In the genomic region with DNA sequence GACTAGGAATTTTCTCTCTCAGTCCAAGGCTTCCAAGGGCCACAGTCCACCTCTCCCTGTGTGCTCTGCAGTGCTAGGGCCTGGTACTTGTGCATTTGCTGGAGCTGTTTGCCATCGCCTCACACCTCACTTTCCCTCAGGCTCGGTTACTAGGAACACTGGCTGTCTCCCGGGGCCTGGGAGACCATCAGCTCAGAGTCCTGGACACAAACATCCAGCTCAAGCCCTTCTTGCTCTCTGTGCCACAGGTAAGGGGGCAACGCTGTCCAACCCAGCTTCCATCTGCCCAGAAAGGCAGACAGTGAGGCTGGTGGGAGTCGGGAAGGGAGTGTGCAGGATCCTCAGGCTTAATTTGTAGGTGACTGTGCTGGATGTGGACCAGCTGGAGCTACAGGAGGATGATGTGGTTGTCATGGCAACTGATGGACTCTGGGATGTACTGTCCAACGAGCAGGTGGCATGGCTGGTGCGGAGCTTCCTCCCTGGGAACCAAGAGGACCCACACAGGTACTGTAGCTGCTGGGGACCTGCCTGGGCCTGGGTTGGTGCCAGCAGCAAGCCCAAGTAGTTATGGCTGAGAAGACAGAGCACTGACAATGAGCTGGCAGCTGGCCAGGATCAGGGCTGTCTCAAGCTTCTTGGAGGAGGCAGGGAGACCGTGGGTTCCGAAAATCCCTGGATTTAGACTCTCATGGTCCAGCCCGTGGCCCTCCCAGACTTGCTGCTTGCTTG, we compare ENCODE assay signal across 11 cellular contexts. TPM values are rescaled to one million over a fixed set of nuclear protein-coding genes. Genes with fewer than 3 reads are reported as not detected.
DNase-seq lines count a peak whose midpoint lies in the region; ATAC-seq and TF ChIP-seq lines count a peak whose summit lies in the region.
"Had no signal": no experiment of that assay in that cellular context is flagged by ENCODE, and none has a peak within 500 bp of the region (broad histone marks: within the 10 kb centered on the region; RNA-seq: fewer than 3 reads in every experiment).

No MANE protein-coding gene starts in this region.

- POLR2A ChIA-PET in activated CD8-positive, alpha-beta T cell treated with anti-CD3 and anti-CD28 coated beads, Interleukin-2, amount 10 ng/mL, durations not matched to agents 7 days and 5 days (lab: Charles Lee), result interaction anchor here (0.9 to 20.7 kb wide), 8 partner anchors 9 to 308 kb away, joined by 3 to 400 read pairs (median 6); a partner anchor contains a TSS

- H3K9ac ChIP-seq in smooth muscle cell (ENCODE audit: low read depth), result no peak overlapping the region

- no peak for TF ChIP-seq CTCF in smooth muscle cell (IDR thresholded peaks at IDR 0.05; ENCODE audit: borderline replicate concordance, insufficient read depth, poor library complexity, severe bottlenecking)

- H3K27me3 Mint-ChIP-seq in activated CD8-positive, alpha-beta T cell treated with anti-CD3 and anti-CD28 coated beads, Interleukin-2, amount 10 ng/mL, durations not matched to agents 7 days and 5 days (ENCODE audit: low read depth), result no peaks in the 10 kb centered on the region

- H3K36me3 ChIP-seq in smooth muscle cell (ENCODE audit: low read depth), result no peaks in the 10 kb centered on the region

- peaks cover 85% of the 10 kb centered on the region for H3K4me1 Mint-ChIP-seq in activated CD8-positive, alpha-beta T cell treated with anti-CD3 and anti-CD28 coated beads, Interleukin-2, amount 10 ng/mL, durations not matched to agents 7 days and 5 days (ENCODE audit: low read depth)

- H3K27ac ChIP-seq in smooth muscle cell (ENCODE audit: low read depth), result no peak overlapping the region
- H3K27ac ChIP-seq: tibial nerve had no signal

- H3K79me2 ChIP-seq in smooth muscle cell (ENCODE audit: low read depth), result no peaks in the 10 kb centered on the region

- intact Hi-C loops in left cardiac atrium (cut with DNase I), result no loop called here

- H4K20me1 ChIP-seq in smooth muscle cell (ENCODE audit: low read depth), result peaks cover 12% of the 10 kb centered on the region

- no peak overlapping the region for H3K4me2 ChIP-seq in smooth muscle cell

- CTCF ChIA-PET in activated CD8-positive, alpha-beta T cell treated with anti-CD3 and anti-CD28 coated beads, Interleukin-2, amount 10 ng/mL, durations not matched to agents 7 days and 5 days (lab: Charles Lee), result interaction anchor here (1.0 to 8.4 kb wide), 6 partner anchors 9 to 90 kb away, joined by 3 to 66 read pairs (median 8); a partner anchor contains a TSS

- no peaks in the 10 kb centered on the region for H3K27me3 ChIP-seq in smooth muscle cell (ENCODE audit: low read depth)
- H3K27me3 ChIP-seq: tibial nerve had no signal

- no peak overlapping the region for H2AFZ ChIP-seq in smooth muscle cell (ENCODE audit: low read depth)

- peaks cover 8% of the 10 kb centered on the region for H3F3A ChIP-seq in smooth muscle cell (ENCODE audit: low read depth)

- H3K4me3 ChIP-seq in smooth muscle cell, result no peak overlapping the region
- H3K4me3 ChIP-seq: mucosa of descending colon, tibial nerve had no signal

- peaks cover 4% of the 10 kb centered on the region for H3K4me1 ChIP-seq in smooth muscle cell (ENCODE audit: low read depth)

- peak; percentile 68 for DNase-seq in activated effector memory CD4-positive, alpha-beta T cell treated with anti-CD3 and anti-CD28 coated beads, Interleukin-2, amount 50 U/mL, for 16 hours
- no peak for DNase-seq in activated effector memory CD4-positive, alpha-beta T cell treated with Interleukin-2 at 50 U/mL for 16 hours
- DNase-seq in activated CD8-positive, alpha-beta T cell treated with anti-CD3 and anti-CD28 coated beads, Interleukin-2, amount 10 ng/mL, durations not matched to agents 7 days and 5 days, result no peak
- DNase-seq in left cardiac atrium (peak; percentile 61), superior temporal gyrus (ENCODE audit: extremely low spot score) (peak; percentile 64), smooth muscle cell (lab: John Stamatoyannopoulos, UW; ENCODE audit: unreplicated experiment) (no peak), NCI-H1092 treated with DMSO at 0.1 percent for 48 hours (lab: John Stamatoyannopoulos, UW) (no peak)
- DNase-seq: Caco-2 had no signal

- no peak for ATAC-seq in activated CD8-positive, alpha-beta T cell treated with anti-CD3 and anti-CD28 coated beads, Interleukin-2, amount 10 ng/mL, durations not matched to agents 7 days and 5 days
- ATAC-seq in left cardiac atrium (no peak), GM19351 (IDR thresholded peaks at IDR 0.05; ENCODE audit: unreplicated experiment) (no peak)
- ATAC-seq: mucosa of descending colon had no signal

- H3K4me3 Mint-ChIP-seq in activated CD8-positive, alpha-beta T cell treated with anti-CD3 and anti-CD28 coated beads, Interleukin-2, amount 10 ng/mL, durations not matched to agents 7 days and 5 days, result peak overlapping the region; percentile 92

- peaks cover 76% of the 10 kb centered on the region for H3K36me3 Mint-ChIP-seq in activated CD8-positive, alpha-beta T cell treated with anti-CD3 and anti-CD28 coated beads, Interleukin-2, amount 10 ng/mL, durations not matched to agents 7 days and 5 days (ENCODE audit: low read depth)

- 93% methylated on average over 10 of the region's 10 CpGs for WGBS in smooth muscle cell (ENCODE audit: low lambda C conversion rate)

- no peaks in the 10 kb centered on the region for H3K9me3 Mint-ChIP-seq in activated CD8-positive, alpha-beta T cell treated with anti-CD3 and anti-CD28 coated beads, Interleukin-2, amount 10 ng/mL, durations not matched to agents 7 days and 5 days (ENCODE audit: insufficient read depth)

- H3K27ac Mint-ChIP-seq in activated CD8-positive, alpha-beta T cell treated with anti-CD3 and anti-CD28 coated beads, Interleukin-2, amount 10 ng/mL, durations not matched to agents 7 days and 5 days, result peak overlapping the region; percentile 82

- H3K9me3 ChIP-seq in smooth muscle cell (replicated peaks; ENCODE audit: low read depth), result no peaks in the 10 kb centered on the region
- H3K9me3 ChIP-seq: Caco-2, mucosa of descending colon, tibial nerve had no signal

RNA-seq across cellular contexts. Expression of a gene that starts 3.4 kb away (rescaled TPM):
- 10 to 100 TPM; 90.7 to 91.9 TPM for total RNA-seq in activated CD8-positive, alpha-beta T cell treated with anti-CD3 and anti-CD28 coated beads, Interleukin-2, amount 10 ng/mL, durations not matched to agents 7 days and 5 days
- total RNA-seq in left cardiac atrium (10 to 100 TPM; 11.8 to 17.4 TPM), smooth muscle cell (6.0 and 7.0 TPM in 2 replicates)
- polyA plus RNA-seq in smooth muscle cell, result 11.0 and 11.9 TPM in 2 replicates

RNA-seq across cellular contexts. Expression of a gene that starts 10.0 kb away (rescaled TPM):
- 100 to 1,000 TPM; 154 to 162 TPM for total RNA-seq in activated CD8-positive, alpha-beta T cell treated with anti-CD3 and anti-CD28 coated beads, Interleukin-2, amount 10 ng/mL, durations not matched to agents 7 days and 5 days
- total RNA-seq in left cardiac atrium (10 to 100 TPM; 45.9 to 51.7 TPM), smooth muscle cell (71.8 and 80.9 TPM in 2 replicates)
- polyA plus RNA-seq in smooth muscle cell, result 91.0 and 96.8 TPM in 2 replicates

RNA-seq across cellular contexts. Expression of a gene that starts 23.5 kb away (rescaled TPM):
- under 1 TPM; 0.52 to 0.79 TPM for total RNA-seq in activated CD8-positive, alpha-beta T cell treated with anti-CD3 and anti-CD28 coated beads, Interleukin-2, amount 10 ng/mL, durations not matched to agents 7 days and 5 days
- under 1 TPM in 1 of 2 donors, not detected in 1; 0.29 TPM for total RNA-seq in left cardiac atrium
- total RNA-seq in smooth muscle cell, result 0.09 TPM in 1 of 2 replicates, not detected in the other
- polyA plus RNA-seq in smooth muscle cell, result not detected in 2 replicates
- total RNA-seq: Caco-2 had no signal

RNA-seq across cellular contexts. Expression of a gene that starts 29.5 kb away (rescaled TPM):
- 100 to 1,000 TPM; 131 TPM for total RNA-seq in activated CD8-positive, alpha-beta T cell treated with anti-CD3 and anti-CD28 coated beads, Interleukin-2, amount 10 ng/mL, durations not matched to agents 7 days and 5 days
- 10 to 100 TPM; 57.6 to 65.5 TPM for total RNA-seq in left cardiac atrium
- 48.3 and 48.6 TPM in 2 replicates for total RNA-seq in smooth muscle cell
- 26.1 and 28.6 TPM in 2 replicates for polyA plus RNA-seq in smooth muscle cell

RNA-seq across cellular contexts. Expression of a gene that starts 38.6 kb away (rescaled TPM):
- 10 to 100 TPM; 24.7 to 25.6 TPM for total RNA-seq in activated CD8-positive, alpha-beta T cell treated with anti-CD3 and anti-CD28 coated beads, Interleukin-2, amount 10 ng/mL, durations not matched to agents 7 days and 5 days
- total RNA-seq in left cardiac atrium (10 to 100 TPM; 10.4 to 13.5 TPM), smooth muscle cell (3.3 and 4.4 TPM in 2 replicates)
- polyA plus RNA-seq in smooth muscle cell, result 3.8 and 5.4 TPM in 2 replicates

Comparison
In these comparisons a context has a peak if more than half of its experiments do, and no peak if none do; other contexts are left out.
1. DNase-seq: peak in activated effector memory CD4-positive, alpha-beta T cell treated with anti-CD3 and anti-CD28 coated beads, Interleukin-2, amount 50 U/mL, for 16 hours (single experiment), left cardiac atrium (single experiment) and superior temporal gyrus (single experiment); none in activated effector memory CD4-positive, alpha-beta T cell treated with Interleukin-2 at 50 U/mL for 16 hours (single experiment), activated CD8-positive, alpha-beta T cell treated with anti-CD3 and anti-CD28 coated beads, Interleukin-2, amount 10 ng/mL, durations not matched to agents 7 days and 5 days (single experiment), smooth muscle cell (single experiment) and NCI-H1092 treated with DMSO at 0.1 percent for 48 hours (single experiment).
2. RNA of a gene that starts 3.4 kb away (total RNA-seq): 90.7 to 91.9 TPM in activated CD8-positive, alpha-beta T cell treated with anti-CD3 and anti-CD28 coated beads, Interleukin-2, amount 10 ng/mL, durations not matched to agents 7 days and 5 days; 11.8 to 17.4 TPM in left cardiac atrium and 6.0 to 7.0 TPM in smooth muscle cell; every median in the first group is over 4 times any median in the second.